In genomic region chr2:5035134-5035533, GRCh38 we compare ENCODE assay signal across 20 cellular contexts.
DNase-seq lines count a peak whose midpoint lies in the region; ATAC-seq and TF ChIP-seq lines count a peak whose summit lies in the region.
"Had no signal": no experiment of that assay in that cellular context is flagged by ENCODE, and none has a peak within 500 bp of the region (broad histone marks: within the 10 kb centered on the region; RNA-seq: fewer than 3 reads in every experiment).

No MANE protein-coding gene starts in this region.

- ATAC-seq in HG02970 (IDR thresholded peaks at IDR 0.05; ENCODE audit: low FRiP score, unreplicated experiment) = no peak
- ATAC-seq: GM12878, right lobe of liver had no signal

- H3K9me3 ChIP-seq in WERI-Rb-1 (ENCODE audit: severe bottlenecking) = no peaks in the 10 kb centered on the region
- H3K9me3 ChIP-seq: ascending aorta; BLaER1 treated with 17β-estradiol and CSF1 and Interleukin-3, amounts not matched to agents 10 nM and 100 nM; right lobe of liver; thoracic aorta; uterus had no signal

- H3K27ac ChIP-seq in WERI-Rb-1 = no peak overlapping the region
- no peak overlapping the region for H3K27ac ChIP-seq in coronary artery
- H3K27ac ChIP-seq: ascending aorta; BLaER1 treated with 17β-estradiol and CSF1 and Interleukin-3, amounts not matched to agents 10 nM and 100 nM; HL-60; right lobe of liver; thoracic aorta; uterus; VCaP had no signal

- no peaks in the 10 kb centered on the region for H3K36me3 ChIP-seq in WERI-Rb-1
- H3K36me3 ChIP-seq: ascending aorta; BLaER1 treated with 17β-estradiol and CSF1 and Interleukin-3, amounts not matched to agents 10 nM and 100 nM; right lobe of liver; thoracic aorta; uterus had no signal

- DNase-seq in NCI-H1105 treated with DMSO at 0.1 percent for 48 hours (lab: John Stamatoyannopoulos, UW) (peak; percentile 88), NCI-H1930 (lab: John Stamatoyannopoulos, UW) (peak; percentile 17 to 25), NCI-H510A treated with DMSO at 0.1 percent for 48 hours (lab: John Stamatoyannopoulos, UW) (peak; percentile 25), WERI-Rb-1 (peak; percentile 37), coronary artery (ENCODE audit: low spot score) (no peak), DMS53 (lab: John Stamatoyannopoulos, UW) (no peak)
- DNase-seq: activated CD8-positive, alpha-beta memory T cell treated with anti-CD3 and anti-CD28 coated beads, Interleukin-2, amount 50 U/mL, for 4 hours; Karpas-422; kidney glomerular epithelial cell; MV-4-11; right lobe of liver; stimulated activated naive CD4-positive, alpha-beta T cell treated with Interleukin-2 at 50 U/mL for 16 hours; uterus had no signal

- H3K27me3 ChIP-seq in WERI-Rb-1 (ENCODE audit: insufficient read depth, low read depth, severe bottlenecking) = no peaks in the 10 kb centered on the region
- H3K27me3 ChIP-seq: ascending aorta; BLaER1 treated with 17β-estradiol and CSF1 and Interleukin-3, amounts not matched to agents 10 nM and 100 nM; right lobe of liver; uterus had no signal

- TF ChIP-seq CTCF in WERI-Rb-1 (IDR thresholded peaks at IDR 0.05; ENCODE audit: low read depth, low read length) (no peak), coronary artery (IDR thresholded peaks at IDR 0.05) (no peak)

- H3K4me3 ChIP-seq in WERI-Rb-1 (ENCODE audit: low read depth, low read length) (no peak overlapping the region), coronary artery (no peak overlapping the region)
- H3K4me3 ChIP-seq: ascending aorta; BLaER1 treated with 17β-estradiol and CSF1 and Interleukin-3, amounts not matched to agents 10 nM and 100 nM; GM12878; right lobe of liver; thoracic aorta; uterus had no signal

Comparison
In these comparisons a context has a peak if more than half of its experiments do, and no peak if none do; other contexts are left out.
1. DNase-seq: peak in NCI-H1105 treated with DMSO at 0.1 percent for 48 hours (single experiment), NCI-H1930 (2 of 2), NCI-H510A treated with DMSO at 0.1 percent for 48 hours (single experiment) and WERI-Rb-1 (single experiment); none in coronary artery (single experiment) and DMS53 (single experiment).